8 cellular contexts compared by ENCODE assay signal in the genomic region with DNA sequence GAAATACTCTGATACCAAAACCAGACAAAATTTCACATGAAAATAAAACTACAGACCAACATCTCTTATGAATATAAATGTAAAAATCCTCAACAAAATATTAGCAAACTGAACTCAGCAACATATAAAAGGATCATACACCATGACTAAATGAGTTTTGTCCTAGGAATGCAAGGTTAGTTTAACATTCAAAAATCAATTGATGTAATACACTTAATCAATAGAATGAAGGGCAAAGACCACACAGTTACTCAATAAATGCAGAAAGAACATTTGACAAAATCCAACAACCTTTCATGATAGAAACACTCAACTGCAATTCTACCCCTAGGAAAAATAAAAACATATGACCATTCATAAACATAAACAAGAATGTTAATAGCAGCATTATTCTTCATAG.
"Had no signal": no experiment of that assay in that cellular context is flagged by ENCODE, and none has a peak within 500 bp of the region (broad histone marks: within the 10 kb centered on the region; RNA-seq: fewer than 3 reads in every experiment).

No MANE protein-coding gene starts in this region.

- H2AFZ ChIP-seq: GM23338 had no signal

- H3K9me3 Mint-ChIP-seq: GM23338, H9 had no signal

- H3K27ac ChIP-seq: KMS-11 had no signal

- DNase-seq: H9, HCEC 1CT, IMR-90, KBM-7 had no signal

- H3K27ac Mint-ChIP-seq: GM23338, H9 had no signal

- FAIRE-seq: H1, H54 had no signal

- H3K4me3 Mint-ChIP-seq: GM23338, H9 had no signal

- H3K4me3 ChIP-seq: GM23338 had no signal

- H3K4me2 ChIP-seq: GM23338, KMS-11 had no signal

- H3K9ac ChIP-seq: KMS-11 had no signal
